Comparison of ENCODE assay signal across 8 cellular contexts in the genomic region with DNA sequence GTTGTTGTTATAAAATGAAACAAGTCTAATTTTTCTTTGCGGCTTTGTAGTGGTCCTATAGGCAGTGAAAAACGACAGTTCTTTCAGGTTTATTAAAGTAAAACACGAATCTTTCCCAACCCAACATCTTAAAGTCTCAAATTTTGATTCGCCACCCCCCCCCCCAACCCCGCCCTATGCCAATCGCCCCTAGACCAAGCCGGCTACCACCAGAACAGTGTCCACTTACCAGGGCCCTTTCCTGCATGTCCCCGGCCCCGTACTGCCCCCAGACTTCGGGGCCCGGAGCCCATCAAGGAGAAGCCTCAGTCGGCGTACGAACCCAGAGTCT. TPM values are rescaled to one million over a fixed set of nuclear protein-coding genes. Genes with fewer than 3 reads are reported as not detected.
DNase-seq lines count a peak whose midpoint lies in the region; ATAC-seq and TF ChIP-seq lines count a peak whose summit lies in the region.

No MANE protein-coding gene starts in this region.

- peak overlapping the region; percentile 92 for H3K9ac ChIP-seq in skeletal muscle satellite cell (ENCODE audit: low read depth, low read length)

- DNase-seq in SJCRH30 (no peak), fibroblast of the aortic adventitia (ENCODE audit: low read depth) (no peak), amygdala (lab: John Stamatoyannopoulos, UW) (no peak), D341Med (ENCODE audit: low spot score) (no peak), cerebellar cortex (ENCODE audit: low spot score) (no peak)
- DNase-seq in NK-92 treated with Interleukin-12 subunit alpha and Interleukin-12 subunit beta, amount 100 ng/mL, for 24 hours (lab: John Stamatoyannopoulos, UW): no peak

- peak overlapping the region; percentile 88 for H3K4me2 ChIP-seq in skeletal muscle satellite cell (ENCODE audit: low read length)

- H3K36me3 ChIP-seq in SJCRH30 (peaks cover 12% of the 10 kb centered on the region), skeletal muscle satellite cell (ENCODE audit: insufficient read depth, low read length) (peaks cover 9% of the 10 kb centered on the region)

- H3K4me1 ChIP-seq in SJCRH30 (peaks cover 11% of the 10 kb centered on the region), skeletal muscle satellite cell (ENCODE audit: control insufficient read depth, insufficient read depth, low read length) (peaks cover 23% of the 10 kb centered on the region)

- peak overlapping the region; percentile 75 for H3K27ac ChIP-seq in SJCRH30

- ATAC-seq in GM19438 (IDR thresholded peaks at IDR 0.05; ENCODE audit: low read depth, unreplicated experiment): peak; percentile 4

- H3K9me3 ChIP-seq in SJCRH30 (replicated peaks) (no peaks in the 10 kb centered on the region), skeletal muscle satellite cell (replicated peaks; ENCODE audit: low read length) (no peaks in the 10 kb centered on the region)

- H3K4me3 ChIP-seq in SJCRH30 (peak overlapping the region; percentile 75), fibroblast of the aortic adventitia (ENCODE audit: low read depth, low read length) (peak overlapping the region; percentile 92), skeletal muscle satellite cell (ENCODE audit: low read length) (peak overlapping the region; percentile 85)

- H3K27me3 ChIP-seq in SJCRH30: no peaks in the 10 kb centered on the region
- H3K27me3 ChIP-seq in skeletal muscle satellite cell (ENCODE audit: control insufficient read depth, insufficient read depth, low read length): no peaks in the 10 kb centered on the region

- TF ChIP-seq CTCF in fibroblast of the aortic adventitia (IDR thresholded peaks at IDR 0.05; ENCODE audit: insufficient read depth, low read length): no peak

RNA-seq across cellular contexts. Expression of a gene that starts 0.3 kb away (rescaled TPM):
- 78.2 and 79.1 TPM in 2 replicates for total RNA-seq in SJCRH30 (2014; rRNA removed; shearing (Covaris generic))
- total RNA-seq in fibroblast of the aortic adventitia (ENCODE audit: low replicate concordance): 12.9 and 20.9 TPM in 2 replicates
- total RNA-seq in skeletal muscle satellite cell (2012; rRNA removed): 14.2 and 17.0 TPM in 2 replicates

RNA-seq across cellular contexts. Expression of a gene that starts 3.9 kb away (rescaled TPM):
- total RNA-seq in SJCRH30 (2014; rRNA removed; shearing (Covaris generic)): 36.5 and 41.1 TPM in 2 replicates
- total RNA-seq in fibroblast of the aortic adventitia (ENCODE audit: low replicate concordance): 38.8 and 48.9 TPM in 2 replicates
- 41.9 and 53.5 TPM in 2 replicates for total RNA-seq in skeletal muscle satellite cell (2012; rRNA removed)

RNA-seq across cellular contexts. Expression of a gene that starts 29.9 kb away (rescaled TPM):
- total RNA-seq in SJCRH30 (2014; rRNA removed; shearing (Covaris generic)): 19.6 and 24.5 TPM in 2 replicates
- 14.7 and 19.5 TPM in 2 replicates for total RNA-seq in fibroblast of the aortic adventitia (ENCODE audit: low replicate concordance)
- 11.8 and 17.5 TPM in 2 replicates for total RNA-seq in skeletal muscle satellite cell (2012; rRNA removed)

RNA-seq across cellular contexts. Expression of a gene that starts 37.3 kb away (rescaled TPM):
- 89.4 and 92.2 TPM in 2 replicates for total RNA-seq in SJCRH30 (2014; rRNA removed; shearing (Covaris generic))
- 21.9 and 45.2 TPM in 2 replicates for total RNA-seq in fibroblast of the aortic adventitia (ENCODE audit: low replicate concordance)
- total RNA-seq in skeletal muscle satellite cell (2012; rRNA removed): 32.4 and 38.4 TPM in 2 replicates
